In the genomic region with DNA sequence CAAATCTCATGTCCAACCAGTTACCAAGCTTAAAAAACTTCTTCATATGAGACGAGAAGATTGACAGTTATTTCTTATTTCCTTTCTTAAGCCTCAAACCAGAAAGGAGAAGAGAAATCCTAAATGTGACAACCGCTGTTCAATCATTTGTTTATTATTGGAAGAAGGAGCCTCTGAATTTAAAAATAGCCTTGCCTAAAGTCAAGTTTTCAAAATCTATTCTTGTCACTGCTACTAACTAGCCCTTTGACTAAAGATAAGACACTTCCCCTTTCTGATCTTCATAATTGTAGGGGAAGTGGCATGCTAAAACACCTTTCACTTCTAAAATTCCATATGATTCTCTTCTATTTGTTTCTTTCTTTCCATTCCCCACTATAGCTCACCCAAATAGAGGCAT, we compare ENCODE assay signal across 15 cellular contexts.
A peak's percentile ranks its signal among the peaks of the same experiment; 100 is the strongest.
DNase-seq lines count a peak whose midpoint lies in the region; ATAC-seq, FAIRE-seq and TF ChIP-seq lines count a peak whose summit lies in the region.
"Had no signal": no experiment of that assay in that cellular context is flagged by ENCODE, and none has a peak within 500 bp of the region (broad histone marks: within the 10 kb centered on the region; RNA-seq: fewer than 3 reads in every experiment).

No MANE protein-coding gene starts in this region.

- TF ChIP-seq CTCF in OCI-LY7 (conservative IDR thresholded peaks at IDR 0.05; ENCODE audit: low read length) = no peak

- peak overlapping the region; percentile 58 for H3K4me2 ChIP-seq in OCI-LY7 (ENCODE audit: low read length)

- no peak for TF ChIP-seq POLR2A in GM12892 (IDR thresholded peaks at IDR 0.05; ENCODE audit: low read depth, low read length)

- H3K9me2 ChIP-seq in OCI-LY7 (ENCODE audit: insufficient read depth, low read length) = no peaks in the 10 kb centered on the region

- peak overlapping the region; percentile 33 for H3K27ac ChIP-seq in OCI-LY7 (ENCODE audit: low read depth, low read length, poor library complexity, severe bottlenecking)
- H3K27ac ChIP-seq: sigmoid colon had no signal

- no peaks in the 10 kb centered on the region for H3K36me3 ChIP-seq in OCI-LY7 (ENCODE audit: insufficient read depth, low read length)
- no peaks in the 10 kb centered on the region for H3K36me3 ChIP-seq in H7 (replicated peaks; ENCODE audit: control insufficient read depth, insufficient read depth, low read length)
- H3K36me3 ChIP-seq: sigmoid colon had no signal

- H2AFZ ChIP-seq in OCI-LY7 (ENCODE audit: low read length) = peak overlapping the region; percentile 15; the same call in 1 of the 2 replicates

- ATAC-seq in GM21390 (IDR thresholded peaks at IDR 0.05; ENCODE audit: unreplicated experiment) = peak; percentile 94
- peak; percentile 71 for ATAC-seq in HG03139 (IDR thresholded peaks at IDR 0.05; ENCODE audit: unreplicated experiment)

- POLR2A ChIA-PET in OCI-LY7 (lab: Charles Lee) = interaction anchor here (0.7 to 1.1 kb wide), 3 partner anchors 10 to 349 kb away, joined by 3 read pairs; no protein-coding TSS in a partner anchor

- peaks cover 16% of the 10 kb centered on the region for H3K4me1 ChIP-seq in OCI-LY7 (ENCODE audit: insufficient read depth, low read length, poor library complexity, severe bottlenecking)
- H3K4me1 ChIP-seq: sigmoid colon had no signal

- no peaks in the 10 kb centered on the region for H3K27me3 ChIP-seq in H7 (ENCODE audit: control insufficient read depth, insufficient read depth, low read length)
- H3K27me3 ChIP-seq: sigmoid colon had no signal

- no TSS peak for BruUV-seq in OCI-LY7 (replicated peaks; lab: Mats Ljungman, UMichigan)

- CTCF ChIA-PET in OCI-LY7 (lab: Charles Lee; ENCODE audit: unreplicated experiment) = no interaction called here

- H3K9me3 ChIP-seq in OCI-LY7 (ENCODE audit: low read length) = no peaks in the 10 kb centered on the region
- H3K9me3 ChIP-seq: sigmoid colon had no signal

- H3K4me3 ChIP-seq in OCI-LY7 (ENCODE audit: low read depth, low read length, poor library complexity, severe bottlenecking) (no peak overlapping the region), H7 (ENCODE audit: insufficient read depth, low read depth, low read length) (no peak overlapping the region)
- H3K4me3 ChIP-seq: sigmoid colon had no signal

- no peaks in the 10 kb centered on the region for H3K79me2 ChIP-seq in OCI-LY7 (ENCODE audit: insufficient read depth, low read depth, low read length)

- intact Hi-C loops in OCI-LY7 (cut with micrococcal nuclease; ENCODE audit: unreplicated experiment) = no loop called here

- DNase-seq in GM12892 (ENCODE audit: insufficient read length) (no peak), OCI-LY7 (ENCODE audit: low spot score) (peak; percentile 56), DMS114 treated with DMSO at 0.1 percent for 48 hours (lab: John Stamatoyannopoulos, UW; ENCODE audit: unreplicated experiment) (no peak), HuH-7 (ENCODE audit: low spot score) (no peak), H7 (no peak), HPDE6-E6E7 (ENCODE audit: extremely low spot score) (no peak)
- DNase-seq: CD4-positive, CD25-positive, alpha-beta regulatory T cell; foreskin fibroblast; mammary epithelial cell; NCI-H446 treated with DMSO at 0.1 percent for 48 hours; sigmoid colon; T1000 had no signal

- peak; percentile 81 for FAIRE-seq in GM12892 (lab: Jason Lieb, UNC)
- FAIRE-seq: colon had no signal

- no peaks in the 10 kb centered on the region for H4K20me1 ChIP-seq in OCI-LY7 (ENCODE audit: insufficient read depth, low read length)
